Comparison of ENCODE assay signal across 1 cellular context in genomic region chr9:21560281-21560745, GRCh38.
TF ChIP-seq lines count a peak whose summit lies in the region.

No MANE protein-coding gene starts in this region.

TF ChIP-seq in GM23338, 12 proteins besides CTCF, POLR2A, EP300 and RAD21 (continued from another document):
- TF ChIP-seq REST (IDR thresholded peaks at IDR 0.05; ENCODE audit: unreplicated experiment) (no peak), ZNF114 (CRISPR knock-in tag; IDR thresholded peaks at IDR 0.05) (no peak), EZH2 (IDR thresholded peaks at IDR 0.05; ENCODE audit: low read depth, unreplicated experiment) (no peak)
TF ChIP-seq in GM23338: peak in this region for 0.
